21 cellular contexts compared by ENCODE assay signal in the genomic region with DNA sequence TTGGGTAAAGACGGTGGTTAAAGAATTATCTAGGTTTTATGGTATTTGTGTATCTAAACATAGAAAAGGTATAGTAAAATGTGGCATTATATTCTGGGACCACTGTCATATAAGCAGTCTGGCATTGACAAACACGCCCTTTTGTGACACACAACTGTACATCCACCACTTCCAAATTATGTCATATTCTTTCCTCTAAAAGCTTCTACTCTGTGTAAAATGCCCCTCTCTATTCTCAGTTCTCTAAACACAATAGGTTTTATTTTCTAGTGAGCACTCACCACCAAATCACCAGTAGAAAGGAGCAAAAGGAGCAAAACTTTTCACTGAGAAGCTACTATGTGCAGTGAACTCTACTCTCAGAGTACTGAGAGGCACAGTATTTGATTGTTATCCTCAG.
"Had no signal": no experiment of that assay in that cellular context is flagged by ENCODE, and none has a peak within 500 bp of the region (broad histone marks: within the 10 kb centered on the region; RNA-seq: fewer than 3 reads in every experiment).

No MANE protein-coding gene starts in this region.

- H3K4me3 Mint-ChIP-seq: T-cell had no signal

- H3K9me3 Mint-ChIP-seq: T-cell had no signal

- H3K27ac ChIP-seq: HL-60, RWPE1 had no signal

- H3K4me1 Mint-ChIP-seq: T-cell had no signal

- DNase-seq: KBM-7, NCI-H1092, NCI-H1436, NCI-H187, NCI-H2029, NCI-H2081 treated with DMSO at 0.1 percent for 48 hours, NCI-H2171, NCI-H226, NCI-H446, NCI-H510A, NCI-H524 treated with DMSO at 0.1 percent for 48 hours, NCI-H69, NCI-H774, SHP77, SK-N-SH, SW 1271, T-cell had no signal

- FAIRE-seq: HTR-8/SVneo, RCC 7860 had no signal

- H3K9ac ChIP-seq: SK-N-SH had no signal

- H3K36me3 Mint-ChIP-seq: T-cell had no signal

- H3K4me2 ChIP-seq: SK-N-SH had no signal

- H3K9me3 ChIP-seq: SK-N-SH had no signal

- ATAC-seq: T-cell had no signal

- H3K27ac Mint-ChIP-seq: T-cell had no signal
